In the genomic region with DNA sequence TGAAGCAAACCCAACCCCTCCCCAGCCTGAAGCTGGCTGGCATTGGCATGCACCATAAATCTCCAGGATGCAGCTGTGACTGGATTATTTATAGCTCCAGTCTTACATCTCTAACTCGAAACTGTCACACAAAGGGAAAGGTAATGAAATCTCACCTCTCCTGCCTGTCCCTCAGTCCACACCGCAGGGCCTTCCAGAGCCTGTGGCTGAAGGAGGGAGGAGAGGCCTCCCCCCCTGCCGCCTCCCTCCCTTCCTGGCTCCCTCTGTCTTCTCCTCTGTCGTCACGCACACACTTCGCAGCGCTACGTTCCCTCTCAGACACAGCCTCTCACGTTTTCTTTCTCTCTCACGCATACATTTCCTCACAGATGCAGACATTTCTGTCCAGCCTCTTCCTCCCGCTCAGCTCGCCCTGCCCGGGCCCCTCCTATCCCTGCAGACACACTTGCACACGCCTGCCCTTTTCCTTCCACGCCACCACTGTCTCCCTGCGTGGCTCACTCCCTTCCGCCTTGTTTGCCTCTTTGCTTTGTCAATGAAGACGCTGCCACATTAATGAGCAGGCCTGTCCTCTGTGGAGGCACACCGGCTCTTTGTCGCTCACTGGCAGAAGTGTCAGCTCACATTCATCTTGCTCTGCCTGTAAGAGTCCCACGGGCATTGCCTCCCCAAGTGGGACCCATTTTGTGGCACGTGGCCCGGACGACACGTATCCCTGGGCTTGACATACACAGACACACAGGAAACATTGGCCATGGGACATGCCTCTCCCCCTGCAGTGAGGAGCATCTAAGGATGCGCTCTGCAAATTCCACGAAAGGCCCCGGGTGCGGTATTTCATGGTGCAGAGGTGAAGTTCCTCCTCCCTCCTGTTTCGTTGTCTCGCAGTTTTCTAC, we compare ENCODE assay signal across 1 cellular context.
A peak's percentile ranks its signal among the peaks of the same experiment; 100 is the strongest.
TF ChIP-seq lines count a peak whose summit lies in the region.

No MANE protein-coding gene starts in this region.

TF ChIP-seq in GM12878, 131 proteins besides CTCF, POLR2A, EP300 and RAD21 (continued from another document):
- TF ChIP-seq, protein P1, sequence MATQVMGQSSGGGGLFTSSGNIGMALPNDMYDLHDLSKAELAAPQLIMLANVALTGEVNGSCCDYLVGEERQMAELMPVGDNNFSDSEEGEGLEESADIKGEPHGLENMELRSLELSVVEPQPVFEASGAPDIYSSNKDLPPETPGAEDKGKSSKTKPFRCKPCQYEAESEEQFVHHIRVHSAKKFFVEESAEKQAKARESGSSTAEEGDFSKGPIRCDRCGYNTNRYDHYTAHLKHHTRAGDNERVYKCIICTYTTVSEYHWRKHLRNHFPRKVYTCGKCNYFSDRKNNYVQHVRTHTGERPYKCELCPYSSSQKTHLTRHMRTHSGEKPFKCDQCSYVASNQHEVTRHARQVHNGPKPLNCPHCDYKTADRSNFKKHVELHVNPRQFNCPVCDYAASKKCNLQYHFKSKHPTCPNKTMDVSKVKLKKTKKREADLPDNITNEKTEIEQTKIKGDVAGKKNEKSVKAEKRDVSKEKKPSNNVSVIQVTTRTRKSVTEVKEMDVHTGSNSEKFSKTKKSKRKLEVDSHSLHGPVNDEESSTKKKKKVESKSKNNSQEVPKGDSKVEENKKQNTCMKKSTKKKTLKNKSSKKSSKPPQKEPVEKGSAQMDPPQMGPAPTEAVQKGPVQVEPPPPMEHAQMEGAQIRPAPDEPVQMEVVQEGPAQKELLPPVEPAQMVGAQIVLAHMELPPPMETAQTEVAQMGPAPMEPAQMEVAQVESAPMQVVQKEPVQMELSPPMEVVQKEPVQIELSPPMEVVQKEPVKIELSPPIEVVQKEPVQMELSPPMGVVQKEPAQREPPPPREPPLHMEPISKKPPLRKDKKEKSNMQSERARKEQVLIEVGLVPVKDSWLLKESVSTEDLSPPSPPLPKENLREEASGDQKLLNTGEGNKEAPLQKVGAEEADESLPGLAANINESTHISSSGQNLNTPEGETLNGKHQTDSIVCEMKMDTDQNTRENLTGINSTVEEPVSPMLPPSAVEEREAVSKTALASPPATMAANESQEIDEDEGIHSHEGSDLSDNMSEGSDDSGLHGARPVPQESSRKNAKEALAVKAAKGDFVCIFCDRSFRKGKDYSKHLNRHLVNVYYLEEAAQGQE (IDR thresholded peaks at IDR 0.05; ENCODE audit: low read depth, low read length), result no peak
- TF ChIP-seq IRF4 (IDR thresholded peaks at IDR 0.05; ENCODE audit: low read depth, low read length) (no peak), CHD1 (IDR thresholded peaks at IDR 0.05; ENCODE audit: low read depth, low read length) (no peak), TCF12 (IDR thresholded peaks at IDR 0.05; ENCODE audit: low read depth, low read length) (no peak), MEF2B (IDR thresholded peaks at IDR 0.05; ENCODE audit: partially characterized antibody, poor library complexity, severe bottlenecking) (peak; percentile 23)
- TF ChIP-seq, protein P2, sequence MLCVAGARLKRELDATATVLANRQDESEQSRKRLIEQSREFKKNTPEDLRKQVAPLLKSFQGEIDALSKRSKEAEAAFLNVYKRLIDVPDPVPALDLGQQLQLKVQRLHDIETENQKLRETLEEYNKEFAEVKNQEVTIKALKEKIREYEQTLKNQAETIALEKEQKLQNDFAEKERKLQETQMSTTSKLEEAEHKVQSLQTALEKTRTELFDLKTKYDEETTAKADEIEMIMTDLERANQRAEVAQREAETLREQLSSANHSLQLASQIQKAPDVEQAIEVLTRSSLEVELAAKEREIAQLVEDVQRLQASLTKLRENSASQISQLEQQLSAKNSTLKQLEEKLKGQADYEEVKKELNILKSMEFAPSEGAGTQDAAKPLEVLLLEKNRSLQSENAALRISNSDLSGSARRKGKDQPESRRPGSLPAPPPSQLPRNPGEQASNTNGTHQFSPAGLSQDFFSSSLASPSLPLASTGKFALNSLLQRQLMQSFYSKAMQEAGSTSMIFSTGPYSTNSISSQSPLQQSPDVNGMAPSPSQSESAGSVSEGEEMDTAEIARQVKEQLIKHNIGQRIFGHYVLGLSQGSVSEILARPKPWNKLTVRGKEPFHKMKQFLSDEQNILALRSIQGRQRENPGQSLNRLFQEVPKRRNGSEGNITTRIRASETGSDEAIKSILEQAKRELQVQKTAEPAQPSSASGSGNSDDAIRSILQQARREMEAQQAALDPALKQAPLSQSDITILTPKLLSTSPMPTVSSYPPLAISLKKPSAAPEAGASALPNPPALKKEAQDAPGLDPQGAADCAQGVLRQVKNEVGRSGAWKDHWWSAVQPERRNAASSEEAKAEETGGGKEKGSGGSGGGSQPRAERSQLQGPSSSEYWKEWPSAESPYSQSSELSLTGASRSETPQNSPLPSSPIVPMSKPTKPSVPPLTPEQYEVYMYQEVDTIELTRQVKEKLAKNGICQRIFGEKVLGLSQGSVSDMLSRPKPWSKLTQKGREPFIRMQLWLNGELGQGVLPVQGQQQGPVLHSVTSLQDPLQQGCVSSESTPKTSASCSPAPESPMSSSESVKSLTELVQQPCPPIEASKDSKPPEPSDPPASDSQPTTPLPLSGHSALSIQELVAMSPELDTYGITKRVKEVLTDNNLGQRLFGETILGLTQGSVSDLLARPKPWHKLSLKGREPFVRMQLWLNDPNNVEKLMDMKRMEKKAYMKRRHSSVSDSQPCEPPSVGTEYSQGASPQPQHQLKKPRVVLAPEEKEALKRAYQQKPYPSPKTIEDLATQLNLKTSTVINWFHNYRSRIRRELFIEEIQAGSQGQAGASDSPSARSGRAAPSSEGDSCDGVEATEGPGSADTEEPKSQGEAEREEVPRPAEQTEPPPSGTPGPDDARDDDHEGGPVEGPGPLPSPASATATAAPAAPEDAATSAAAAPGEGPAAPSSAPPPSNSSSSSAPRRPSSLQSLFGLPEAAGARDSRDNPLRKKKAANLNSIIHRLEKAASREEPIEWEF (IDR thresholded peaks at IDR 0.05; ENCODE audit: insufficient replicate concordance, low read depth, low read length), result no peak
